In the genomic region with DNA sequence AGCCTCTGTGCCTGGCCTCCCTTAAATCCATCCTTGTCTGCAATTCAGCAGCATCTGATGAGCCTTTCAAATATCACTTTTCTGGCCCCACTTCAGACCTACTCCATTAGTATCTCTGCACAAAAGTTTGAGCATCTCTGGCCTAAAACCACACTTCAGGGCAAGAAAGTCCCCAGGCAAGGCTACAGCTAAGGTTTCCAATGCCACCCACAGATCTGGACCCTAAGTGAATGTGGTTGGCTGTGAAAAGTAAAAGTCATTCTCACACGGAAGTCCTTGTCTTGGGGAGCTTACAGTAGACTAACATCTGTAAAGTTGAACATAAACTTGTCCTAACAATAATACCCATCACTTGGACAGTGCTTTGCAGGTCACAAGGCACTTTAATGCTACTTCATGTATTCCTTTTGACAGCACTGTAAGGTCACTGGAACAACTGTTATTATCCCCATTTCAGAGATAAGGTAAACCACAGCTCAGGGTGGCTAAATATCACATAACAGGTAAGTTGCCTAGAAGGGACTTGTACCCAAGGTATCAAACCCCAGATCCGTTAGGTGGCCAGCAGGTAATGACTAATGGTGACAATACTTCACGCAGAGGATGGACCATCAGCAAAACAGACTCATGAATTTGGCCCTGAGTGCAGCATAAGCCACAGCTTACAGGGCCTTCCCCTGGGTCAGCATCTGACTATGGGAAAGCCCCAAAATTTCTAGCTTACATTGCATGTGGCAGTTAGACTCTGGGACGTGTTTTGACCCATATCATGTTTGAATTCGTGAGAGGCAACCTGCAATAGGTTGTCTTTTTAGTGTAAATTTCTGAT, we compare ENCODE assay signal across 12 cellular contexts.
DNase-seq lines count a peak whose midpoint lies in the region; ATAC-seq and TF ChIP-seq lines count a peak whose summit lies in the region.
"Had no signal": no experiment of that assay in that cellular context is flagged by ENCODE, and none has a peak within 500 bp of the region (broad histone marks: within the 10 kb centered on the region; RNA-seq: fewer than 3 reads in every experiment).

No MANE protein-coding gene starts in this region.

- no peak overlapping the region for H3K4me3 ChIP-seq in GM06990 (replicated peaks; ENCODE audit: low read depth, low read length)

- no peaks in the 10 kb centered on the region for H3K36me3 ChIP-seq in GM06990 (ENCODE audit: control insufficient read depth, insufficient read depth, low read length)

- POLR2A ChIA-PET in HEK293T (lab: Yijun Ruan, JAX) = no interaction called here

- H3K27me3 ChIP-seq in GM06990 (replicated peaks; ENCODE audit: control insufficient read depth, insufficient read depth, low read length) = no peaks in the 10 kb centered on the region

- no peak for TF ChIP-seq CTCF in GM06990 (IDR thresholded peaks at IDR 0.05; ENCODE audit: insufficient read depth, low read length, poor library complexity, severe bottlenecking)

- ATAC-seq in GM19025 (IDR thresholded peaks at IDR 0.05; ENCODE audit: low read depth, unreplicated experiment) (peak; percentile 90), HG02588 (IDR thresholded peaks at IDR 0.05; ENCODE audit: unreplicated experiment) (peak; percentile 94), HG03432 (IDR thresholded peaks at IDR 0.05; ENCODE audit: unreplicated experiment) (peak; percentile 93)

- DNase-seq in GM06990 (ENCODE audit: extremely low read depth, insufficient read length) (peak; percentile 57), NCI-H526 (lab: John Stamatoyannopoulos, UW) (no peak), GF-D8 (lab: John Stamatoyannopoulos, UW) (no peak), HEK293T (ENCODE audit: extremely low spot score) (no peak), epidermal melanocyte (ENCODE audit: insufficient read length, low spot score) (no peak)
- DNase-seq: naive B cell; NCI-H1930; RPMI8226; stimulated activated CD4-positive, alpha-beta T cell treated with anti-CD3 and anti-CD28 coated beads, Interleukin-15, amount 100 ng/mL, for 24 hours had no signal

- CTCF ChIA-PET in HEK293T (lab: Yijun Ruan, JAX) = interaction anchor here (0.7 kb wide), 1 partner anchor 109 kb away, joined by 3 read pairs; no protein-coding TSS in a partner anchor

TF ChIP-seq in HEK293T, 16 proteins besides CTCF, POLR2A, EP300 and RAD21:
- TF ChIP-seq, protein P1, sequence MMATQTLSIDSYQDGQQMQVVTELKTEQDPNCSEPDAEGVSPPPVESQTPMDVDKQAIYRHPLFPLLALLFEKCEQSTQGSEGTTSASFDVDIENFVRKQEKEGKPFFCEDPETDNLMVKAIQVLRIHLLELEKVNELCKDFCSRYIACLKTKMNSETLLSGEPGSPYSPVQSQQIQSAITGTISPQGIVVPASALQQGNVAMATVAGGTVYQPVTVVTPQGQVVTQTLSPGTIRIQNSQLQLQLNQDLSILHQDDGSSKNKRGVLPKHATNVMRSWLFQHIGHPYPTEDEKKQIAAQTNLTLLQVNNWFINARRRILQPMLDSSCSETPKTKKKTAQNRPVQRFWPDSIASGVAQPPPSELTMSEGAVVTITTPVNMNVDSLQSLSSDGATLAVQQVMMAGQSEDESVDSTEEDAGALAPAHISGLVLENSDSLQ (IDR thresholded peaks at IDR 0.05) = no peak
- TF ChIP-seq SP1 (IDR thresholded peaks at IDR 0.05) (no peak), ARNT (IDR thresholded peaks at IDR 0.05) (no peak)
TF ChIP-seq in HEK293T: peak in this region for 0.
